In genomic region chr1:5906116-5906515, GRCh38 we compare ENCODE assay signal across 25 cellular contexts.
"Had no signal": no experiment of that assay in that cellular context is flagged by ENCODE, and none has a peak within 500 bp of the region (broad histone marks: within the 10 kb centered on the region; RNA-seq: fewer than 3 reads in every experiment).

No MANE protein-coding gene starts in this region.

- DNase-seq: activated CD4-positive, alpha-beta memory T cell treated with anti-CD3 and anti-CD28 coated beads for 36 hours; activated CD4-positive, alpha-beta T cell treated with anti-CD3 and anti-CD28 coated beads, Interleukin-2, amount 10 ng/mL, durations not matched to agents 7 days and 5 days; activated CD4-positive, CD25-positive, alpha-beta regulatory T cell; activated CD8-positive, alpha-beta memory T cell treated with anti-CD3 and anti-CD28 coated beads for 24 hours; activated gamma-delta T cell; activated naive CD4-positive, alpha-beta T cell treated with anti-CD3 and anti-CD28 coated beads for 36 hours; activated naive CD8-positive, alpha-beta T cell treated with anti-CD3 and anti-CD28 coated beads, Interleukin-2, amount 10 ng/mL, durations not matched to agents 7 days and 5 days; activated T-cell treated with anti-CD3 and anti-CD28 coated beads, Interleukin-2, amount 50 U/mL, for 72 hours; anterior cingulate cortex; Kasumi-1; NCI-H1105 treated with DMSO at 0.1 percent for 48 hours; NCI-H1436 treated with DMSO at 0.1 percent for 48 hours; NCI-H187; NCI-H2081; NCI-H510A treated with DMSO at 0.1 percent for 48 hours; NCI-H69; NK-92 treated with Interleukin-12 subunit alpha and Interleukin-12 subunit beta, amount 100 ng/mL, for 24 hours; OCI-M1; RPMI8226; SJCRH30; SK-N-SH; T-helper 1 cell had no signal

- H3K9me3 Mint-ChIP-seq: activated CD4-positive, alpha-beta memory T cell treated with anti-CD3 and anti-CD28 coated beads for 36 hours; activated CD4-positive, alpha-beta T cell treated with anti-CD3 and anti-CD28 coated beads, Interleukin-2, amount 10 ng/mL, durations not matched to agents 7 days and 5 days; activated naive CD4-positive, alpha-beta T cell treated with anti-CD3 and anti-CD28 coated beads for 36 hours; activated naive CD8-positive, alpha-beta T cell treated with anti-CD3 and anti-CD28 coated beads, Interleukin-2, amount 10 ng/mL, durations not matched to agents 7 days and 5 days; activated T-cell treated with anti-CD3 and anti-CD28 coated beads, Interleukin-2, amount 50 U/mL, for 72 hours had no signal

- ATAC-seq: activated T-cell treated with anti-CD3 and anti-CD28 coated beads, Interleukin-2, amount 50 U/mL, for 72 hours; K562; Panc1; Right ventricle myocardium inferior had no signal

- H3K36me3 Mint-ChIP-seq: activated CD4-positive, alpha-beta memory T cell treated with anti-CD3 and anti-CD28 coated beads for 36 hours had no signal

- H3K27me3 Mint-ChIP-seq: activated CD4-positive, alpha-beta memory T cell treated with anti-CD3 and anti-CD28 coated beads for 36 hours; activated CD4-positive, alpha-beta T cell treated with anti-CD3 and anti-CD28 coated beads, Interleukin-2, amount 10 ng/mL, durations not matched to agents 7 days and 5 days; activated naive CD8-positive, alpha-beta T cell treated with anti-CD3 and anti-CD28 coated beads, Interleukin-2, amount 10 ng/mL, durations not matched to agents 7 days and 5 days had no signal

- H3K4me3 Mint-ChIP-seq: activated CD4-positive, alpha-beta memory T cell treated with anti-CD3 and anti-CD28 coated beads for 36 hours; activated CD4-positive, alpha-beta T cell treated with anti-CD3 and anti-CD28 coated beads, Interleukin-2, amount 10 ng/mL, durations not matched to agents 7 days and 5 days; activated naive CD4-positive, alpha-beta T cell treated with anti-CD3 and anti-CD28 coated beads for 36 hours; activated naive CD8-positive, alpha-beta T cell treated with anti-CD3 and anti-CD28 coated beads, Interleukin-2, amount 10 ng/mL, durations not matched to agents 7 days and 5 days; activated T-cell treated with anti-CD3 and anti-CD28 coated beads, Interleukin-2, amount 50 U/mL, for 72 hours had no signal

- H3K4me1 Mint-ChIP-seq: activated CD4-positive, alpha-beta T cell treated with anti-CD3 and anti-CD28 coated beads, Interleukin-2, amount 10 ng/mL, durations not matched to agents 7 days and 5 days had no signal

- H3K27ac Mint-ChIP-seq: activated CD4-positive, alpha-beta memory T cell treated with anti-CD3 and anti-CD28 coated beads for 36 hours; activated CD4-positive, alpha-beta T cell treated with anti-CD3 and anti-CD28 coated beads, Interleukin-2, amount 10 ng/mL, durations not matched to agents 7 days and 5 days; activated naive CD4-positive, alpha-beta T cell treated with anti-CD3 and anti-CD28 coated beads for 36 hours; activated naive CD8-positive, alpha-beta T cell treated with anti-CD3 and anti-CD28 coated beads, Interleukin-2, amount 10 ng/mL, durations not matched to agents 7 days and 5 days; activated T-cell treated with anti-CD3 and anti-CD28 coated beads, Interleukin-2, amount 50 U/mL, for 72 hours had no signal
